24 cellular contexts compared by ENCODE assay signal in the genomic region with DNA sequence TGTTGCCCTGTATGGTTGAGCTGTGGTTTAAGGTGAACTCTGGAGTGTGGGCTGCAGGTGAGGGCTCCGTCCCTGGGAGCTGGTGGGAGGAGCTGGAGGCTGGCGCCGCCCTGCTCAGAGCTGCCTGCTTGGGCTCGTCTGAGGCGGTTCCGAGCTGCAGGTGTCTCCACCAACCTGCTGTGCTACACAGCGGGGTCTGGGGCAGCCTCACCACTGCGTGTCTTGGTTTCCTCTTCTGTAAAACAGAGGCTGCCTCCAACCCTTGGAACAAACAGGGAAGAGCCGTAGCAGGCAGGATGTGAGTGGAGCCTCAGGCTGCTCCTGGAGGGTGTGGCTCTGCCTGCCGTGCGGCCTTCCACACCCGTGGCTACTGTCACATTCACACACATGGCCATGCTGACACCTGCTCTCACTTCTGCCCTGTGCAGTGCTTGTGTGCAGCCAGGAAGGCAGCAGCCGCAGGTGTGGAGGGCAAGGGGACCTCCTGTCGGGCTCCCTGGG. TPM values are rescaled to one million over a fixed set of nuclear protein-coding genes. Genes with fewer than 3 reads are reported as not detected.
DNase-seq lines count a peak whose midpoint lies in the region; ATAC-seq, FAIRE-seq and TF ChIP-seq lines count a peak whose summit lies in the region.
"Had no signal": no experiment of that assay in that cellular context is flagged by ENCODE, and none has a peak within 500 bp of the region (broad histone marks: within the 10 kb centered on the region; RNA-seq: fewer than 3 reads in every experiment).

No MANE protein-coding gene starts in this region.

- TF ChIP-seq POLR2A in GM12892 (IDR thresholded peaks at IDR 0.05; ENCODE audit: low read depth, low read length): peak; percentile 16; the same call in 1 of the 2 replicates

- ATAC-seq in mucosa of descending colon (peak; percentile 57), GM19035 (IDR thresholded peaks at IDR 0.05; ENCODE audit: unreplicated experiment) (no peak)

- no peak for FAIRE-seq in GM12892 (lab: Jason Lieb, UNC)
- FAIRE-seq: astrocyte, frontal cortex, islet of Langerhans had no signal

- H3K9me3 ChIP-seq in mucosa of descending colon: no peaks in the 10 kb centered on the region
- no peaks in the 10 kb centered on the region for H3K9me3 ChIP-seq in ascending aorta
- H3K9me3 ChIP-seq: suprapubic skin, uterus had no signal

- DNase-seq in GM12892 (ENCODE audit: insufficient read length) (no peak), NCI-H146 (lab: John Stamatoyannopoulos, UW) (peak; percentile 78), SW480 (ENCODE audit: low spot score) (peak; percentile 50), mucosa of descending colon (no peak), ascending aorta (ENCODE audit: low spot score in 2 of 2) (no peak)
- no peak for DNase-seq in activated naive CD4-positive, alpha-beta T cell (lab: John Stamatoyannopoulos, UW)
- DNase-seq: activated CD4-positive, alpha-beta T cell treated with anti-CD3 and anti-CD28 coated beads for 1 hour; CD4-positive, alpha-beta T cell; central memory CD4-positive, alpha-beta T cell; dorsolateral prefrontal cortex; erythroblast; GDM1; HFFc6; NCI-H1092; NCI-H82; OCI-M1; SHP77 treated with DMSO at 0.1 percent for 48 hours; SW 1271; uterus had no signal

- intact Hi-C loops in mucosa of descending colon (cut with DNase I, micrococcal nuclease): no loop called here
- intact Hi-C loops in ascending aorta (cut with DNase I): no loop called here

- TF ChIP-seq CTCF in mucosa of descending colon (IDR thresholded peaks at IDR 0.05) (no peak), ascending aorta (IDR thresholded peaks at IDR 0.05) (no peak)

- H3K4me3 ChIP-seq in mucosa of descending colon (no peak overlapping the region), ascending aorta (no peak overlapping the region)
- H3K4me3 ChIP-seq: dorsolateral prefrontal cortex, suprapubic skin, uterus had no signal

- no peaks in the 10 kb centered on the region for H3K4me1 ChIP-seq in mucosa of descending colon (ENCODE audit: low read depth)
- H3K4me1 ChIP-seq in ascending aorta: no peaks in the 10 kb centered on the region
- H3K4me1 ChIP-seq: suprapubic skin, uterus had no signal

- peaks cover 8% of the 10 kb centered on the region for H3K36me3 ChIP-seq in mucosa of descending colon (ENCODE audit: low read depth)
- H3K36me3 ChIP-seq in ascending aorta: peaks cover 67 to 83% of the 10 kb centered on the region in 2 donors
- H3K36me3 ChIP-seq: uterus had no signal

- H3K27ac ChIP-seq in ascending aorta: no peak overlapping the region
- H3K27ac ChIP-seq: suprapubic skin, uterus had no signal

- H3K27me3 ChIP-seq in ascending aorta: no peaks in the 10 kb centered on the region
- H3K27me3 ChIP-seq: dorsolateral prefrontal cortex, suprapubic skin, uterus had no signal

RNA-seq across cellular contexts. Expression of gene NAXD, which starts 21.4 kb away (rescaled TPM):
- 20.7 TPM for polyA plus RNA-seq in GM12892 (2012; ENCODE audit: missing spikeins)
- total RNA-seq in mucosa of descending colon (10 to 100 TPM; 32.8 to 49.6 (median 38.8) TPM), ascending aorta (1.9 TPM)

Comparison
In these comparisons a context has a peak if more than half of its experiments do, and no peak if none do; other contexts are left out.
1. DNase-seq: peak in NCI-H146 (single experiment) and SW480 (single experiment); none in GM12892 (single experiment), mucosa of descending colon (0 of 3), activated naive CD4-positive, alpha-beta T cell (0 of 4) and ascending aorta (0 of 2).
2. RNA of gene NAXD, which starts 21.4 kb away (total RNA-seq): 32.8 to 49.6 TPM in mucosa of descending colon; 1.9 TPM in ascending aorta (single experiment); every median in the first group is over 10 times any median in the second.